ENCODE assay signal across 8 cellular contexts in genomic region chr2:7014201-7014640, GRCh38.
DNase-seq lines count a peak whose midpoint lies in the region; ATAC-seq and TF ChIP-seq lines count a peak whose summit lies in the region.

No MANE protein-coding gene starts in this region.

- H3K27ac ChIP-seq in left ventricle myocardium inferior (replicated peaks) = no peak overlapping the region
- H3K27ac ChIP-seq in esophagus squamous epithelium = no peak overlapping the region

- H3K4me2 ChIP-seq in skeletal muscle satellite cell (ENCODE audit: low read length) = peak overlapping the region; percentile 14

- H3K4me1 ChIP-seq in left ventricle myocardium inferior (peaks cover 100% of the 10 kb centered on the region), esophagus squamous epithelium (peaks cover 0 to 35% (median 4%) of the 10 kb centered on the region in 3 donors), skeletal muscle satellite cell (ENCODE audit: control insufficient read depth, insufficient read depth, low read length) (peaks cover 38% of the 10 kb centered on the region)

- H3K9me3 ChIP-seq in left ventricle myocardium inferior (replicated peaks) (no peaks in the 10 kb centered on the region), esophagus squamous epithelium (no peaks in the 10 kb centered on the region), skeletal muscle satellite cell (replicated peaks; ENCODE audit: low read length) (no peaks in the 10 kb centered on the region)

- intact Hi-C loops in left ventricle myocardium inferior (cut with micrococcal nuclease) (no loop called here), cardiac septum (cut with DNase I) (no loop called here), esophagus squamous epithelium (cut with DNase I) (no loop called here)

- H3K36me3 ChIP-seq in left ventricle myocardium inferior = no peaks in the 10 kb centered on the region
- H3K36me3 ChIP-seq in esophagus squamous epithelium = no peaks in the 10 kb centered on the region
- H3K36me3 ChIP-seq in skeletal muscle satellite cell (ENCODE audit: insufficient read depth, low read length) = no peaks in the 10 kb centered on the region

- TF ChIP-seq POLR2A in esophagus squamous epithelium (IDR thresholded peaks at IDR 0.05) = no peak

- H3K27me3 ChIP-seq in left ventricle myocardium inferior (ENCODE audit: low read depth) = no peaks in the 10 kb centered on the region
- no peaks in the 10 kb centered on the region for H3K27me3 ChIP-seq in esophagus squamous epithelium
- H3K27me3 ChIP-seq in skeletal muscle satellite cell (ENCODE audit: control insufficient read depth, insufficient read depth, low read length) = peaks cover 2% of the 10 kb centered on the region

- DNase-seq in left ventricle myocardium inferior (no peak), cardiac septum (ENCODE audit: low spot score) (no peak), T-helper 9 cell (peak; percentile 6), esophagus squamous epithelium (lab: John Stamatoyannopoulos, UW) (no peak), NCI-H187 (lab: John Stamatoyannopoulos, UW) (no peak), NCI-H774 (lab: John Stamatoyannopoulos, UW) (no peak)

- H3K9ac ChIP-seq in skeletal muscle satellite cell (ENCODE audit: low read depth, low read length) = peak overlapping the region; percentile 39

- peak; percentile 53 for ATAC-seq in HG03460 (IDR thresholded peaks at IDR 0.05; ENCODE audit: unreplicated experiment)

- 58 to 69% methylated on average over 5 of the region's 5 CpGs for WGBS in esophagus squamous epithelium, 2 donors

- TF ChIP-seq CTCF in left ventricle myocardium inferior (IDR thresholded peaks at IDR 0.05; ENCODE audit: borderline replicate concordance) (peak; percentile 52), esophagus squamous epithelium (IDR thresholded peaks at IDR 0.05) (peak in 4 of 6 experiments; percentile 16 to 32 (median 26))

- H3K4me3 ChIP-seq in left ventricle myocardium inferior (no peak overlapping the region), esophagus squamous epithelium (no peak overlapping the region), skeletal muscle satellite cell (ENCODE audit: low read length) (no peak overlapping the region)
